8 cellular contexts compared by ENCODE assay signal in the genomic region with DNA sequence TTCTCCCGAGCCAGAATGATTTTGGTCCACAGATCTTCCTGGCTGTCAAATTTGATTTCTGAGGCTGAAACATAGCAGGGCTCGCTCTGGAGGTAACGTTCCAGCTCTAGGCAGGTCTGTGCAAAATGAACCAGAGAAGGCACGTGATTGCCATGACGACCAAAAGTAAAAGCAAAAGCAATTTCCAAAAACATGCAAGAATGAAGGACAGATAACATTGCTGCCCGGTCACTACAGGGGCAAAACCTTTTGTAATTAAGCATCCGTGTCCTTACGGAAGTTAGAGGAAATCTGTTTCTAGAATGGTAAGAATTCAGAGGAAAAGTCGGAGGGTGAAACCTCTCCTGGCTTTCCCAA. TPM values are rescaled to one million over a fixed set of nuclear protein-coding genes. Genes with fewer than 3 reads are reported as not detected.
DNase-seq lines count a peak whose midpoint lies in the region; ATAC-seq and TF ChIP-seq lines count a peak whose summit lies in the region.

No MANE protein-coding gene starts in this region.

- intact Hi-C loops in prostate gland (cut with DNase I), result loop anchor here (2.0 to 10.0 kb wide), 5 partner anchors 29 to 500 kb away; no protein-coding TSS in a partner anchor

- H3K4me1 ChIP-seq in prostate gland (replicated peaks), result no peaks in the 10 kb centered on the region

- no peaks in the 10 kb centered on the region for H3K9me3 ChIP-seq in prostate gland

- no peak for ATAC-seq in HG03097 (IDR thresholded peaks at IDR 0.05; ENCODE audit: low FRiP score, unreplicated experiment)
- ATAC-seq in GM18502 (IDR thresholded peaks at IDR 0.05; ENCODE audit: poor library complexity, unreplicated experiment), result no peak

- 27% methylated on average over 9 of the region's 9 CpGs for WGBS in prostate gland

- TF ChIP-seq POLR2A in prostate gland (IDR thresholded peaks at IDR 0.05), result no peak

- peaks cover 4 to 20% of the 10 kb centered on the region in 2 donors for H3K36me3 ChIP-seq in prostate gland

- H3K4me3 ChIP-seq in prostate gland, result peak overlapping the region; percentile 84 to 96

- peak overlapping the region; percentile 100 for H3K27ac ChIP-seq in epithelial cell of prostate
- H3K27ac ChIP-seq in prostate gland, result peak overlapping the region; percentile 98 to 100

- H3K27me3 ChIP-seq in prostate gland (replicated peaks; ENCODE audit: insufficient read depth), result no peaks in the 10 kb centered on the region

- DNase-seq in GM10266 (ENCODE audit: extremely low spot score) (peak; percentile 65), T-helper 1 cell (peak in 4 of 5 donors; percentile 35 to 69 (median 46)), epithelial cell of prostate (ENCODE audit: low read depth, low spot score) (no peak), prostate gland (ENCODE audit: low spot score) (no peak), amniotic stem cell (lab: John Stamatoyannopoulos, UW) (no peak), cerebellar nuclear complex (lab: John Stamatoyannopoulos, UW) (no peak)

- TF ChIP-seq CTCF in GM10266 (IDR thresholded peaks at IDR 0.05; ENCODE audit: control insufficient read depth, insufficient read depth, low read depth, missing control alignments) (no peak), prostate gland (IDR thresholded peaks at IDR 0.05) (no peak)

RNA-seq across cellular contexts. Expression of a gene that starts 2.9 kb away (rescaled TPM):
- total RNA-seq in prostate gland, result 10 to 100 TPM; 17.5 to 42.3 TPM

Comparison
In these comparisons a context has a peak if more than half of its experiments do, and no peak if none do; other contexts are left out.
1. DNase-seq: peak in GM10266 (single experiment) and T-helper 1 cell (4 of 5); none in epithelial cell of prostate (single experiment), prostate gland (single experiment), amniotic stem cell (single experiment) and cerebellar nuclear complex (0 of 2).